ENCODE assay signal across 28 cellular contexts in genomic region chr17:82899941-82900340, GRCh38.
DNase-seq lines count a peak whose midpoint lies in the region; ATAC-seq and TF ChIP-seq lines count a peak whose summit lies in the region.
"Had no signal": no experiment of that assay in that cellular context is flagged by ENCODE, and none has a peak within 500 bp of the region (broad histone marks: within the 10 kb centered on the region; RNA-seq: fewer than 3 reads in every experiment).

No MANE protein-coding gene starts in this region.

- peaks cover 2% of the 10 kb centered on the region; the same call in 1 of the 3 replicates for H3K4me1 Mint-ChIP-seq in GM23338
- peaks cover 22% of the 10 kb centered on the region for H3K4me1 Mint-ChIP-seq in chondrocyte (ENCODE audit: low read depth)

- H3K27me3 ChIP-seq in BLaER1 treated with 17β-estradiol and CSF1 and Interleukin-3, amounts not matched to agents 10 nM and 100 nM: no peaks in the 10 kb centered on the region; a peak in 2 of 22 replicates
- H3K27me3 ChIP-seq in GM23338 (ENCODE audit: insufficient read depth) (no peaks in the 10 kb centered on the region), psoas muscle (ENCODE audit: insufficient read depth in 3 of 3, low read length in 2 of 3) (no peaks in the 10 kb centered on the region), gastrocnemius medialis (no peaks in the 10 kb centered on the region)
- H3K27me3 ChIP-seq: dorsolateral prefrontal cortex, sigmoid colon, uterus had no signal

- H3K27ac Mint-ChIP-seq in GM23338 (peak overlapping the region; percentile 88), chondrocyte (ENCODE audit: unreplicated experiment) (peak overlapping the region; percentile 65)
- H3K27ac Mint-ChIP-seq: memory B cell, naive B cell had no signal

- peaks cover 0 to 62% (median 31%) of the 10 kb centered on the region in 11 experiments; a peak in 14 of 22 replicates for H4K20me1 ChIP-seq in BLaER1 treated with 17β-estradiol and CSF1 and Interleukin-3, amounts not matched to agents 10 nM and 100 nM
- H4K20me1 ChIP-seq in GM23338 (replicated peaks; ENCODE audit: insufficient read depth): no peaks in the 10 kb centered on the region; the same call in 1 of the 2 replicates

- H3K4me1 ChIP-seq in BLaER1 treated with 17β-estradiol and CSF1 and Interleukin-3, amounts not matched to agents 10 nM and 100 nM: peaks cover 51 to 93% (median 87%) of the 10 kb centered on the region in 10 experiments
- H3K4me1 ChIP-seq in GM23338 (ENCODE audit: insufficient read depth) (no peaks in the 10 kb centered on the region), psoas muscle (peaks cover 17% of the 10 kb centered on the region), gastrocnemius medialis (peaks cover 5 to 7% of the 10 kb centered on the region in 2 donors)
- H3K4me1 ChIP-seq: parathyroid adenoma, sigmoid colon, uterus had no signal

- TF ChIP-seq POLR2A in gastrocnemius medialis (IDR thresholded peaks at IDR 0.05): no peak

- TF ChIP-seq CTCF in GM23338 (conservative IDR thresholded peaks at IDR 0.05; ENCODE audit: low read depth in 2 of 2) (no peak), chondrocyte (IDR thresholded peaks at IDR 0.05) (no peak), psoas muscle (IDR thresholded peaks at IDR 0.05) (no peak), gastrocnemius medialis (IDR thresholded peaks at IDR 0.05 in 4 of 5, conservative IDR thresholded peaks at IDR 0.05 in 1 of 5) (no peak)

- peaks cover 27% of the 10 kb centered on the region for H3K27me3 Mint-ChIP-seq in GM23338 (ENCODE audit: insufficient read depth, low read depth, poor library complexity)
- no peaks in the 10 kb centered on the region for H3K27me3 Mint-ChIP-seq in chondrocyte (ENCODE audit: low read depth)
- H3K27me3 Mint-ChIP-seq: CD4-positive, alpha-beta memory T cell; memory B cell; naive B cell had no signal

- ATAC-seq in GM23338 (no peak), psoas muscle (no peak), gastrocnemius medialis (no peak)
- ATAC-seq: left cardiac atrium, PC-3 had no signal

- H3K9me3 ChIP-seq in BLaER1 treated with 17β-estradiol and CSF1 and Interleukin-3, amounts not matched to agents 10 nM and 100 nM (replicated peaks in 1 of 11): peaks cover 0 to 3% (median 0%) of the 10 kb centered on the region in 11 experiments; a peak in 1 of 22 replicates
- H3K9me3 ChIP-seq in psoas muscle (no peaks in the 10 kb centered on the region), gastrocnemius medialis (no peaks in the 10 kb centered on the region)
- H3K9me3 ChIP-seq: sigmoid colon, uterus had no signal

- peak overlapping the region in 6 of 10 experiments; percentile 39 to 58 (median 56); a peak in 7 of 20 replicates for H3K4me3 ChIP-seq in BLaER1 treated with 17β-estradiol and CSF1 and Interleukin-3, amounts not matched to agents 10 nM and 100 nM
- H3K4me3 ChIP-seq in GM23338: no peak overlapping the region
- no peak overlapping the region for H3K4me3 ChIP-seq in psoas muscle
- H3K4me3 ChIP-seq in gastrocnemius medialis: no peak overlapping the region
- H3K4me3 ChIP-seq: uterus had no signal

- H3K9ac ChIP-seq in BLaER1 treated with 17β-estradiol and CSF1 and Interleukin-3, amounts not matched to agents 10 nM and 100 nM: peak overlapping the region; percentile 54 to 76 (median 61); a peak in 18 of 22 replicates
- H3K9ac ChIP-seq: parathyroid adenoma had no signal

- in situ Hi-C loops in gastrocnemius medialis (cut with MboI; ENCODE audit: low sequenced_read_pairs in 4 of 4): loop anchor here in 1 of 4 donors (5.0 kb wide), 1 partner anchor 43 kb away; no protein-coding TSS in a partner anchor

- H3K36me3 Mint-ChIP-seq in GM23338 (ENCODE audit: low read depth): peaks cover 62% of the 10 kb centered on the region
- H3K36me3 Mint-ChIP-seq in chondrocyte (ENCODE audit: low read depth): peaks cover 8% of the 10 kb centered on the region

- H3K4me3 Mint-ChIP-seq in GM23338 (no peak overlapping the region), chondrocyte (ENCODE audit: unreplicated experiment) (no peak overlapping the region)
- H3K4me3 Mint-ChIP-seq: CD4-positive, alpha-beta memory T cell; memory B cell; naive B cell had no signal

- H3K79me2 ChIP-seq in GM23338 (replicated peaks; ENCODE audit: insufficient read depth): peaks cover 29% of the 10 kb centered on the region

- DNase-seq in GM23338 (ENCODE audit: low spot score) (no peak), chondrocyte (ENCODE audit: low spot score) (peak; percentile 42), psoas muscle (peak in 1 of 2 donors; percentile 13), gastrocnemius medialis (no peak), occipital lobe (lab: John Stamatoyannopoulos, UW) (no peak)
- no peak for DNase-seq in effector CD4-positive, alpha-beta T cell
- DNase-seq: activated CD4-positive, alpha-beta T cell treated with anti-CD3 and anti-CD28 coated beads, Interleukin-2, amount 50 U/mL, for 1 hour; activated gamma-delta T cell; caudate nucleus; CD4-positive, alpha-beta memory T cell; dorsolateral prefrontal cortex; GDM1; HCEC 1CT; head of caudate nucleus; KBM-7; MV-4-11; naive B cell; NCI-H187; NCI-H2227 treated with DMSO at 0.1 percent for 48 hours; PC-3; SHP77; sigmoid colon; substantia nigra; uterus had no signal

- WGBS in psoas muscle, 3 donors: 82 to 84% (median 83%) methylated on average over 7 of the region's 7 CpGs

- H3K9me3 Mint-ChIP-seq in GM23338 (no peaks in the 10 kb centered on the region; the same call in 1 of the 3 replicates), chondrocyte (ENCODE audit: low read depth) (no peaks in the 10 kb centered on the region)
- H3K9me3 Mint-ChIP-seq: memory B cell, naive B cell had no signal

- H3K27ac ChIP-seq in BLaER1 treated with 17β-estradiol and CSF1 and Interleukin-3, amounts not matched to agents 10 nM and 100 nM: peak overlapping the region; percentile 39 to 78 (median 61); a peak in 21 of 22 replicates
- no peak overlapping the region for H3K27ac ChIP-seq in GM23338 (ENCODE audit: low read depth)
- peak overlapping the region; percentile 60 for H3K27ac ChIP-seq in psoas muscle
- peak overlapping the region in 2 of 4 donors; percentile 4 to 62 for H3K27ac ChIP-seq in gastrocnemius medialis
- H3K27ac ChIP-seq: parathyroid adenoma, uterus had no signal

- H3F3A ChIP-seq in GM23338 (replicated peaks; ENCODE audit: low read depth): no peaks in the 10 kb centered on the region

- H3K9me2 ChIP-seq in GM23338 (ENCODE audit: insufficient read depth): no peaks in the 10 kb centered on the region

- peak overlapping the region; percentile 83 to 99 (median 96) for H3K4me2 ChIP-seq in BLaER1 treated with 17β-estradiol and CSF1 and Interleukin-3, amounts not matched to agents 10 nM and 100 nM
- no peak overlapping the region for H3K4me2 ChIP-seq in GM23338

- H3K36me3 ChIP-seq in BLaER1 treated with 17β-estradiol and CSF1 and Interleukin-3, amounts not matched to agents 10 nM and 100 nM: peaks cover 18 to 58% (median 47%) of the 10 kb centered on the region in 11 experiments
- no peaks in the 10 kb centered on the region for H3K36me3 ChIP-seq in GM23338 (ENCODE audit: insufficient read depth)
- H3K36me3 ChIP-seq in psoas muscle (ENCODE audit: insufficient read depth in 1 of 2, low read depth in 1 of 2): peaks cover 0 to 12% of the 10 kb centered on the region in 2 donors
- H3K36me3 ChIP-seq in gastrocnemius medialis: peaks cover 0 to 3% of the 10 kb centered on the region in 2 donors
- H3K36me3 ChIP-seq: uterus had no signal

- intact Hi-C loops in psoas muscle (cut with DNase I): no loop called here
- intact Hi-C loops in gastrocnemius medialis (cut with DNase I; ENCODE audit: low total_unique reads): no loop called here

- H2AFZ ChIP-seq in GM23338: no peak overlapping the region
- H2AFZ ChIP-seq: parathyroid adenoma had no signal

TF ChIP-seq in GM23338, 12 proteins besides CTCF, POLR2A, EP300 and RAD21 (continues in another document):
- no peak for TF ChIP-seq NANOG (IDR thresholded peaks at IDR 0.05; ENCODE audit: borderline replicate concordance)
- no peak for TF ChIP-seq EZH2phosphoT487 (IDR thresholded peaks at IDR 0.05; ENCODE audit: unreplicated experiment)
- no peak for TF ChIP-seq POLR2AphosphoS5 (IDR thresholded peaks at IDR 0.05; ENCODE audit: low read depth)
- no peak for TF ChIP-seq STAT1 (IDR thresholded peaks at IDR 0.05; ENCODE audit: unreplicated experiment)
- no peak for TF ChIP-seq CREB1 (CRISPR knock-in tag; IDR thresholded peaks at IDR 0.05; ENCODE audit: low read depth)
- TF ChIP-seq JUNB (IDR thresholded peaks at IDR 0.05; ENCODE audit: unreplicated experiment): no peak
- TF ChIP-seq, protein P1, sequence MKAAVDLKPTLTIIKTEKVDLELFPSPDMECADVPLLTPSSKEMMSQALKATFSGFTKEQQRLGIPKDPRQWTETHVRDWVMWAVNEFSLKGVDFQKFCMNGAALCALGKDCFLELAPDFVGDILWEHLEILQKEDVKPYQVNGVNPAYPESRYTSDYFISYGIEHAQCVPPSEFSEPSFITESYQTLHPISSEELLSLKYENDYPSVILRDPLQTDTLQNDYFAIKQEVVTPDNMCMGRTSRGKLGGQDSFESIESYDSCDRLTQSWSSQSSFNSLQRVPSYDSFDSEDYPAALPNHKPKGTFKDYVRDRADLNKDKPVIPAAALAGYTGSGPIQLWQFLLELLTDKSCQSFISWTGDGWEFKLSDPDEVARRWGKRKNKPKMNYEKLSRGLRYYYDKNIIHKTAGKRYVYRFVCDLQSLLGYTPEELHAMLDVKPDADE (IDR thresholded peaks at IDR 0.05): no peak

Comparison
In these comparisons a context has a peak if more than half of its experiments do, and no peak if none do; other contexts are left out.
1. H3K4me3 ChIP-seq: peak in BLaER1 treated with 17β-estradiol and CSF1 and Interleukin-3, amounts not matched to agents 10 nM and 100 nM (6 of 10); none in GM23338 (single experiment), psoas muscle (single experiment) and gastrocnemius medialis (0 of 4).